ENCODE assay signal across 3 cellular contexts in genomic region chr20:38731738-38732113, GRCh38.
TF ChIP-seq lines count a peak whose summit lies in the region.

No MANE protein-coding gene starts in this region.

TF ChIP-seq in SK-N-SH, 30 proteins besides CTCF, POLR2A, EP300 and RAD21:
- no peak for TF ChIP-seq SIN3A (IDR thresholded peaks at IDR 0.05; ENCODE audit: borderline replicate concordance, low read depth, low read length)
- no peak for TF ChIP-seq PBX3 (IDR thresholded peaks at IDR 0.05)
- TF ChIP-seq TCF12 (IDR thresholded peaks at IDR 0.05) = no peak
- no peak for TF ChIP-seq TAF1 (IDR thresholded peaks at IDR 0.05; ENCODE audit: borderline replicate concordance, low read depth, low read length)
- no peak for TF ChIP-seq CHD2 (IDR thresholded peaks at IDR 0.05; ENCODE audit: low read length, partially characterized antibody)
- no peak for TF ChIP-seq TEAD4 (IDR thresholded peaks at IDR 0.05; ENCODE audit: borderline replicate concordance, insufficient read depth)
- TF ChIP-seq, protein P1, sequence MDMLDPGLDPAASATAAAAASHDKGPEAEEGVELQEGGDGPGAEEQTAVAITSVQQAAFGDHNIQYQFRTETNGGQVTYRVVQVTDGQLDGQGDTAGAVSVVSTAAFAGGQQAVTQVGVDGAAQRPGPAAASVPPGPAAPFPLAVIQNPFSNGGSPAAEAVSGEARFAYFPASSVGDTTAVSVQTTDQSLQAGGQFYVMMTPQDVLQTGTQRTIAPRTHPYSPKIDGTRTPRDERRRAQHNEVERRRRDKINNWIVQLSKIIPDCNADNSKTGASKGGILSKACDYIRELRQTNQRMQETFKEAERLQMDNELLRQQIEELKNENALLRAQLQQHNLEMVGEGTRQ (IDR thresholded peaks at IDR 0.05; ENCODE audit: borderline replicate concordance, low read depth, low read length) = no peak
- TF ChIP-seq, protein P2, sequence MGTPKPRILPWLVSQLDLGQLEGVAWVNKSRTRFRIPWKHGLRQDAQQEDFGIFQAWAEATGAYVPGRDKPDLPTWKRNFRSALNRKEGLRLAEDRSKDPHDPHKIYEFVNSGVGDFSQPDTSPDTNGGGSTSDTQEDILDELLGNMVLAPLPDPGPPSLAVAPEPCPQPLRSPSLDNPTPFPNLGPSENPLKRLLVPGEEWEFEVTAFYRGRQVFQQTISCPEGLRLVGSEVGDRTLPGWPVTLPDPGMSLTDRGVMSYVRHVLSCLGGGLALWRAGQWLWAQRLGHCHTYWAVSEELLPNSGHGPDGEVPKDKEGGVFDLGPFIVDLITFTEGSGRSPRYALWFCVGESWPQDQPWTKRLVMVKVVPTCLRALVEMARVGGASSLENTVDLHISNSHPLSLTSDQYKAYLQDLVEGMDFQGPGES (IDR thresholded peaks at IDR 0.05; ENCODE audit: low read depth, low read length) = no peak
- no peak for TF ChIP-seq MAX (IDR thresholded peaks at IDR 0.05; ENCODE audit: low read depth)
- TF ChIP-seq FOSL2 (IDR thresholded peaks at IDR 0.05; ENCODE audit: borderline replicate concordance, low read depth) = no peak

TF ChIP-seq in SK-N-SH treated with all-trans-retinoic acid at 6 μM for 48 hours, 23 proteins besides CTCF, POLR2A, EP300 and RAD21:
- no peak for TF ChIP-seq CSRNP3 (CRISPR knock-in tag; IDR thresholded peaks at IDR 0.05)
- TF ChIP-seq ARNTL (CRISPR knock-in tag; IDR thresholded peaks at IDR 0.05; ENCODE audit: borderline replicate concordance, low read depth) = no peak
- TF ChIP-seq ZFP30 (CRISPR knock-in tag; IDR thresholded peaks at IDR 0.05) = no peak
- TF ChIP-seq GLIS3 (CRISPR knock-in tag; IDR thresholded peaks at IDR 0.05) = no peak
- no peak for TF ChIP-seq BACH2 (CRISPR knock-in tag; IDR thresholded peaks at IDR 0.05; ENCODE audit: borderline replicate concordance)
- TF ChIP-seq CSDC2 (CRISPR knock-in tag; IDR thresholded peaks at IDR 0.05) = no peak
- TF ChIP-seq RARB (CRISPR knock-in tag; IDR thresholded peaks at IDR 0.05) = no peak
- TF ChIP-seq, protein P3, sequence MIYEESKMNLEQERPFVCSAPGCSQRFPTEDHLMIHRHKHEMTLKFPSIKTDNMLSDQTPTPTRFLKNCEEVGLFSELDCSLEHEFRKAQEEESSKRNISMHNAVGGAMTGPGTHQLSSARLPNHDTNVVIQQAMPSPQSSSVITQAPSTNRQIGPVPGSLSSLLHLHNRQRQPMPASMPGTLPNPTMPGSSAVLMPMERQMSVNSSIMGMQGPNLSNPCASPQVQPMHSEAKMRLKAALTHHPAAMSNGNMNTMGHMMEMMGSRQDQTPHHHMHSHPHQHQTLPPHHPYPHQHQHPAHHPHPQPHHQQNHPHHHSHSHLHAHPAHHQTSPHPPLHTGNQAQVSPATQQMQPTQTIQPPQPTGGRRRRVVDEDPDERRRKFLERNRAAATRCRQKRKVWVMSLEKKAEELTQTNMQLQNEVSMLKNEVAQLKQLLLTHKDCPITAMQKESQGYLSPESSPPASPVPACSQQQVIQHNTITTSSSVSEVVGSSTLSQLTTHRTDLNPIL (CRISPR knock-in tag; IDR thresholded peaks at IDR 0.05; ENCODE audit: low read depth) = no peak
- TF ChIP-seq ZNF8 (CRISPR knock-in tag; IDR thresholded peaks at IDR 0.05) = no peak
- TF ChIP-seq, protein P4, sequence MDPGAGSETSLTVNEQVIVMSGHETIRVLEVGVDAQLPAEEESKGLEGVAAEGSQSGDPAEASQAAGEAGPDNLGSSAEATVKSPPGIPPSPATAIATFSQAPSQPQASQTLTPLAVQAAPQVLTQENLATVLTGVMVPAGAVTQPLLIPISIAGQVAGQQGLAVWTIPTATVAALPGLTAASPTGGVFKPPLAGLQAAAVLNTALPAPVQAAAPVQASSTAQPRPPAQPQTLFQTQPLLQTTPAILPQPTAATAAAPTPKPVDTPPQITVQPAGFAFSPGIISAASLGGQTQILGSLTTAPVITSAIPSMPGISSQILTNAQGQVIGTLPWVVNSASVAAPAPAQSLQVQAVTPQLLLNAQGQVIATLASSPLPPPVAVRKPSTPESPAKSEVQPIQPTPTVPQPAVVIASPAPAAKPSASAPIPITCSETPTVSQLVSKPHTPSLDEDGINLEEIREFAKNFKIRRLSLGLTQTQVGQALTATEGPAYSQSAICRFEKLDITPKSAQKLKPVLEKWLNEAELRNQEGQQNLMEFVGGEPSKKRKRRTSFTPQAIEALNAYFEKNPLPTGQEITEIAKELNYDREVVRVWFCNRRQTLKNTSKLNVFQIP (CRISPR knock-in tag; IDR thresholded peaks at IDR 0.05; ENCODE audit: borderline replicate concordance, low read depth) = no peak
- TF ChIP-seq TSHZ2 (CRISPR knock-in tag; IDR thresholded peaks at IDR 0.05) = no peak
- TF ChIP-seq ZFP3 (CRISPR knock-in tag; IDR thresholded peaks at IDR 0.05) = no peak

TF ChIP-seq in GM23338, 12 proteins besides CTCF, POLR2A, EP300 and RAD21:
- TF ChIP-seq, protein P5, sequence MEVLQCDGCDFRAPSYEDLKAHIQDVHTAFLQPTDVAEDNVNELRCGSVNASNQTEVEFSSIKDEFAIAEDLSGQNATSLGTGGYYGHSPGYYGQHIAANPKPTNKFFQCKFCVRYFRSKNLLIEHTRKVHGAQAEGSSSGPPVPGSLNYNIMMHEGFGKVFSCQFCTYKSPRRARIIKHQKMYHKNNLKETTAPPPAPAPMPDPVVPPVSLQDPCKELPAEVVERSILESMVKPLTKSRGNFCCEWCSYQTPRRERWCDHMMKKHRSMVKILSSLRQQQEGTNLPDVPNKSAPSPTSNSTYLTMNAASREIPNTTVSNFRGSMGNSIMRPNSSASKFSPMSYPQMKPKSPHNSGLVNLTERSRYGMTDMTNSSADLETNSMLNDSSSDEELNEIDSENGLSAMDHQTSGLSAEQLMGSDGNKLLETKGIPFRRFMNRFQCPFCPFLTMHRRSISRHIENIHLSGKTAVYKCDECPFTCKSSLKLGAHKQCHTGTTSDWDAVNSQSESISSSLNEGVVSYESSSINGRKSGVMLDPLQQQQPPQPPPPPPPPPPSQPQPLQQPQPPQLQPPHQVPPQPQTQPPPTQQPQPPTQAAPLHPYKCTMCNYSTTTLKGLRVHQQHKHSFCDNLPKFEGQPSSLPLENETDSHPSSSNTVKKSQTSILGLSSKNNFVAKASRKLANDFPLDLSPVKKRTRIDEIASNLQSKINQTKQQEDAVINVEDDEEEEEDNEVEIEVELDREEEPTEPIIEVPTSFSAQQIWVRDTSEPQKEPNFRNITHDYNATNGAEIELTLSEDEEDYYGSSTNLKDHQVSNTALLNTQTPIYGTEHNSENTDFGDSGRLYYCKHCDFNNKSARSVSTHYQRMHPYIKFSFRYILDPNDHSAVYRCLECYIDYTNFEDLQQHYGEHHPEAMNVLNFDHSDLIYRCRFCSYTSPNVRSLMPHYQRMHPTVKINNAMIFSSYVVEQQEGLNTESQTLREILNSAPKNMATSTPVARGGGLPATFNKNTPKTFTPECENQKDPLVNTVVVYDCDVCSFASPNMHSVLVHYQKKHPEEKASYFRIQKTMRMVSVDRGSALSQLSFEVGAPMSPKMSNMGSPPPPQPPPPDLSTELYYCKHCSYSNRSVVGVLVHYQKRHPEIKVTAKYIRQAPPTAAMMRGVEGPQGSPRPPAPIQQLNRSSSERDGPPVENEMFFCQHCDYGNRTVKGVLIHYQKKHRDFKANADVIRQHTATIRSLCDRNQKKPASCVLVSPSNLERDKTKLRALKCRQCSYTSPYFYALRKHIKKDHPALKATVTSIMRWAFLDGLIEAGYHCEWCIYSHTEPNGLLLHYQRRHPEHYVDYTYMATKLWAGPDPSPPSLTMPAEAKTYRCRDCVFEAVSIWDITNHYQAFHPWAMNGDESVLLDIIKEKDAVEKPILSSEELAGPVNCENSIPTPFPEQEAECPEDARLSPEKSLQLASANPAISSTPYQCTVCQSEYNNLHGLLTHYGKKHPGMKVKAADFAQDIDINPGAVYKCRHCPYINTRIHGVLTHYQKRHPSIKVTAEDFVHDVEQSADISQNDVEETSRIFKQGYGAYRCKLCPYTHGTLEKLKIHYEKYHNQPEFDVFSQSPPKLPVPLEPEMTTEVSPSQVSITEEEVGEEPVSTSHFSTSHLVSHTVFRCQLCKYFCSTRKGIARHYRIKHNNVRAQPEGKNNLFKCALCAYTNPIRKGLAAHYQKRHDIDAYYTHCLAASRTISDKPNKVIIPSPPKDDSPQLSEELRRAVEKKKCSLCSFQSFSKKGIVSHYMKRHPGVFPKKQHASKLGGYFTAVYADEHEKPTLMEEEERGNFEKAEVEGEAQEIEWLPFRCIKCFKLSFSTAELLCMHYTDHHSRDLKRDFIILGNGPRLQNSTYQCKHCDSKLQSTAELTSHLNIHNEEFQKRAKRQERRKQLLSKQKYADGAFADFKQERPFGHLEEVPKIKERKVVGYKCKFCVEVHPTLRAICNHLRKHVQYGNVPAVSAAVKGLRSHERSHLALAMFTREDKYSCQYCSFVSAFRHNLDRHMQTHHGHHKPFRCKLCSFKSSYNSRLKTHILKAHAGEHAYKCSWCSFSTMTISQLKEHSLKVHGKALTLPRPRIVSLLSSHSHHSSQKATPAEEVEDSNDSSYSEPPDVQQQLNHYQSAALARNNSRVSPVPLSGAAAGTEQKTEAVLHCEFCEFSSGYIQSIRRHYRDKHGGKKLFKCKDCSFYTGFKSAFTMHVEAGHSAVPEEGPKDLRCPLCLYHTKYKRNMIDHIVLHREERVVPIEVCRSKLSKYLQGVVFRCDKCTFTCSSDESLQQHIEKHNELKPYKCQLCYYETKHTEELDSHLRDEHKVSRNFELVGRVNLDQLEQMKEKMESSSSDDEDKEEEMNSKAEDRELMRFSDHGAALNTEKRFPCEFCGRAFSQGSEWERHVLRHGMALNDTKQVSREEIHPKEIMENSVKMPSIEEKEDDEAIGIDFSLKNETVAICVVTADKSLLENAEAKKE (CRISPR knock-in tag; IDR thresholded peaks at IDR 0.05) = no peak
- TF ChIP-seq ETS1 (IDR thresholded peaks at IDR 0.05) (no peak), STAT1 (IDR thresholded peaks at IDR 0.05; ENCODE audit: unreplicated experiment) (no peak), JUNB (IDR thresholded peaks at IDR 0.05; ENCODE audit: unreplicated experiment) (no peak), CREB1 (CRISPR knock-in tag; IDR thresholded peaks at IDR 0.05; ENCODE audit: low read depth) (no peak), NANOG (IDR thresholded peaks at IDR 0.05; ENCODE audit: borderline replicate concordance) (no peak), ZNF114 (CRISPR knock-in tag; IDR thresholded peaks at IDR 0.05) (no peak), EZH2phosphoT487 (IDR thresholded peaks at IDR 0.05; ENCODE audit: unreplicated experiment) (no peak), EZH2 (IDR thresholded peaks at IDR 0.05; ENCODE audit: low read depth, unreplicated experiment) (no peak), ZNF331 (CRISPR knock-in tag; IDR thresholded peaks at IDR 0.05; ENCODE audit: low read depth) (no peak), POLR2AphosphoS5 (IDR thresholded peaks at IDR 0.05; ENCODE audit: low read depth) (no peak)
- TF ChIP-seq, protein P6, sequence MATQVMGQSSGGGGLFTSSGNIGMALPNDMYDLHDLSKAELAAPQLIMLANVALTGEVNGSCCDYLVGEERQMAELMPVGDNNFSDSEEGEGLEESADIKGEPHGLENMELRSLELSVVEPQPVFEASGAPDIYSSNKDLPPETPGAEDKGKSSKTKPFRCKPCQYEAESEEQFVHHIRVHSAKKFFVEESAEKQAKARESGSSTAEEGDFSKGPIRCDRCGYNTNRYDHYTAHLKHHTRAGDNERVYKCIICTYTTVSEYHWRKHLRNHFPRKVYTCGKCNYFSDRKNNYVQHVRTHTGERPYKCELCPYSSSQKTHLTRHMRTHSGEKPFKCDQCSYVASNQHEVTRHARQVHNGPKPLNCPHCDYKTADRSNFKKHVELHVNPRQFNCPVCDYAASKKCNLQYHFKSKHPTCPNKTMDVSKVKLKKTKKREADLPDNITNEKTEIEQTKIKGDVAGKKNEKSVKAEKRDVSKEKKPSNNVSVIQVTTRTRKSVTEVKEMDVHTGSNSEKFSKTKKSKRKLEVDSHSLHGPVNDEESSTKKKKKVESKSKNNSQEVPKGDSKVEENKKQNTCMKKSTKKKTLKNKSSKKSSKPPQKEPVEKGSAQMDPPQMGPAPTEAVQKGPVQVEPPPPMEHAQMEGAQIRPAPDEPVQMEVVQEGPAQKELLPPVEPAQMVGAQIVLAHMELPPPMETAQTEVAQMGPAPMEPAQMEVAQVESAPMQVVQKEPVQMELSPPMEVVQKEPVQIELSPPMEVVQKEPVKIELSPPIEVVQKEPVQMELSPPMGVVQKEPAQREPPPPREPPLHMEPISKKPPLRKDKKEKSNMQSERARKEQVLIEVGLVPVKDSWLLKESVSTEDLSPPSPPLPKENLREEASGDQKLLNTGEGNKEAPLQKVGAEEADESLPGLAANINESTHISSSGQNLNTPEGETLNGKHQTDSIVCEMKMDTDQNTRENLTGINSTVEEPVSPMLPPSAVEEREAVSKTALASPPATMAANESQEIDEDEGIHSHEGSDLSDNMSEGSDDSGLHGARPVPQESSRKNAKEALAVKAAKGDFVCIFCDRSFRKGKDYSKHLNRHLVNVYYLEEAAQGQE (IDR thresholded peaks at IDR 0.05; ENCODE audit: unreplicated experiment) = no peak
